8 cellular contexts compared by ENCODE assay signal in genomic region chr12:55927588-55928502, GRCh38. TPM values are rescaled to one million over a fixed set of nuclear protein-coding genes. Genes with fewer than 3 reads are reported as not detected.
A peak's percentile ranks its signal among the peaks of the same experiment; 100 is the strongest.
DNase-seq lines count a peak whose midpoint lies in the region; ATAC-seq and TF ChIP-seq lines count a peak whose summit lies in the region.

TSS of gene PYM1 (minus strand) at chr12:55927894. CDS start at chr12:55927761, 133 bp downstream.

- H3K4me1 ChIP-seq in adrenal gland (replicated peaks in 1 of 2): peaks cover 23 to 65% of the 10 kb centered on the region in 2 donors
- peaks cover 56% of the 10 kb centered on the region for H3K4me1 ChIP-seq in vagina

- peak; percentile 64 for ATAC-seq in SK-N-SH treated with all-trans-retinoic acid at 6 μM for 48 hours

- no peaks in the 10 kb centered on the region for H3K9me3 ChIP-seq in adrenal gland (replicated peaks in 1 of 3)
- H3K9me3 ChIP-seq in vagina: no peaks in the 10 kb centered on the region

- H3K4me3 ChIP-seq in adrenal gland: peak within 1 kb of the TSS; percentile 82 to 98 (median 92)
- peak within 1 kb of the TSS; percentile 69 to 87 for H3K4me3 ChIP-seq in vagina

- WGBS in adrenal gland, 4 donors: 6 to 20% (median 10%) methylated on average over 19 to 49 of the region's 49 CpGs

- no peaks in the 10 kb centered on the region for H3K27me3 Mint-ChIP-seq in osteocyte (ENCODE audit: unreplicated experiment)

- H3K9me3 Mint-ChIP-seq in osteocyte (ENCODE audit: unreplicated experiment): no peaks in the 10 kb centered on the region

- peak in 1 of 6 experiments; percentile 14 for TF ChIP-seq CTCF in adrenal gland (IDR thresholded peaks at IDR 0.05)
- no peak for TF ChIP-seq CTCF in osteocyte (IDR thresholded peaks at IDR 0.05)
- no peak for TF ChIP-seq CTCF in vagina (IDR thresholded peaks at IDR 0.05)

- intact Hi-C loops in adrenal gland (cut with DNase I) (no loop called here), cardiac septum (cut with DNase I) (loop anchor here (2.0 to 5.0 kb wide), 4 partner anchors 44 to 191 kb away; partner anchors contain the start of genes DNAJC14, ORMDL2, RAB5B and SARNP), vagina (cut with DNase I) (no loop called here)

- peaks cover 4% of the 10 kb centered on the region for H3K36me3 Mint-ChIP-seq in osteocyte (ENCODE audit: unreplicated experiment)

- peak within 1 kb of the TSS; percentile 94 for H3K4me3 Mint-ChIP-seq in osteocyte (ENCODE audit: unreplicated experiment)

- peak; percentile 73 for DNase-seq in GDM1 (lab: John Stamatoyannopoulos, UW)
- DNase-seq in GOT3 (lab: John Stamatoyannopoulos, UW): peak; percentile 30
- peak; percentile 91 for DNase-seq in LoVo (ENCODE audit: low spot score)
- peak; percentile 82 to 96 (median 92) for DNase-seq in adrenal gland
- DNase-seq in cardiac septum (ENCODE audit: low spot score): peak; percentile 82
- peak; percentile 85 for DNase-seq in osteocyte (ENCODE audit: extremely low spot score, unreplicated experiment)
- peak in 1 of 2 donors; percentile 94 for DNase-seq in vagina (ENCODE audit: extremely low spot score in 2 of 2)

- H3K27ac ChIP-seq in adrenal gland: peak within 1 kb of the TSS; percentile 85 to 96 (median 95)
- peak within 1 kb of the TSS; percentile 94 for H3K27ac ChIP-seq in vagina

- H3K27ac Mint-ChIP-seq in osteocyte (ENCODE audit: unreplicated experiment): peak within 1 kb of the TSS; percentile 97

- TF ChIP-seq POLR2A in adrenal gland (IDR thresholded peaks at IDR 0.05) (peak in 1 of 2 donors; percentile 44), vagina (IDR thresholded peaks at IDR 0.05) (no peak)

- H3K27me3 ChIP-seq in adrenal gland (no peaks in the 10 kb centered on the region), vagina (no peaks in the 10 kb centered on the region)

- no peaks in the 10 kb centered on the region for H3K36me3 ChIP-seq in adrenal gland (replicated peaks in 1 of 2)
- no peaks in the 10 kb centered on the region for H3K36me3 ChIP-seq in vagina

- peaks cover 44% of the 10 kb centered on the region for H3K4me1 Mint-ChIP-seq in osteocyte (ENCODE audit: unreplicated experiment)

TF ChIP-seq in SK-N-SH treated with all-trans-retinoic acid at 6 μM for 48 hours, 23 proteins besides CTCF, POLR2A, EP300 and RAD21:
- TF ChIP-seq ARNTL (CRISPR knock-in tag; IDR thresholded peaks at IDR 0.05; ENCODE audit: borderline replicate concordance, low read depth) (no peak), ZFP30 (CRISPR knock-in tag; IDR thresholded peaks at IDR 0.05) (no peak), ZNF565 (CRISPR knock-in tag; conservative IDR thresholded peaks at IDR 0.05; ENCODE audit: low read depth) (no peak), PPARA (CRISPR knock-in tag; IDR thresholded peaks at IDR 0.05; ENCODE audit: borderline replicate concordance) (no peak), ZC3H10 (CRISPR knock-in tag; IDR thresholded peaks at IDR 0.05) (no peak), SNAI2 (CRISPR knock-in tag; IDR thresholded peaks at IDR 0.05) (no peak), TSHZ2 (CRISPR knock-in tag; IDR thresholded peaks at IDR 0.05) (no peak), CSRNP3 (CRISPR knock-in tag; IDR thresholded peaks at IDR 0.05) (no peak), OSR1 (CRISPR knock-in tag; IDR thresholded peaks at IDR 0.05) (no peak), TOX (CRISPR knock-in tag; IDR thresholded peaks at IDR 0.05; ENCODE audit: borderline replicate concordance) (no peak), ZNF70 (CRISPR knock-in tag; IDR thresholded peaks at IDR 0.05) (no peak), TCF4 (CRISPR knock-in tag; IDR thresholded peaks at IDR 0.05; ENCODE audit: borderline replicate concordance) (no peak), GLIS3 (CRISPR knock-in tag; IDR thresholded peaks at IDR 0.05) (no peak), ISL1 (CRISPR knock-in tag; IDR thresholded peaks at IDR 0.05) (no peak)
TF ChIP-seq in SK-N-SH treated with all-trans-retinoic acid at 6 μM for 48 hours: peak in this region for 0.

RNA-seq across cellular contexts. Expression of gene PYM1, which starts in this region (rescaled TPM):
- total RNA-seq in adrenal gland (10 to 100 TPM; 32.1 to 49.5 (median 37.7) TPM), cardiac septum (13.5 TPM), osteocyte (18.2 and 20.5 TPM in 2 replicates), vagina (25.8 TPM)
- polyA plus RNA-seq in adrenal gland: 10 to 100 TPM; 48.3 to 59.1 (median 49.0) TPM
